ENCODE assay signal across 30 cellular contexts in the genomic region with DNA sequence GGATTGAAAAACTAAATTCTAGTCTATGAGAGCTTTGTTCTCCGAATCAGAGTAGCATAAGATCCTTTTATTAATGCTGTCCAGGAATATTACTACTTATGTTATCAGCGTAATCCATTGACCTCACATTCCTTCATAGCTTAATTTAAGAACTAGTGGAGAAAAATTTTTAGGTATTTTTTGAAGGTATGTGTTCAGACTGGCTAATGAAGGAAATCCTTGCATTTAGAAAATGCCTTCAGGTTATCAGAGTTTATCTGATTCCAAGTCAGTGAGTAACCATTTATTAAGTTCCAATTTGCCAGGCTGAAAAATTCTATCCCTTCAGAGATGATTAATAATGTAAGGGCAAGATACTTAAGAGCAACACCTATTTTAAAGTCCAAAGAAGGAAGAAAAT.
"Had no signal": no experiment of that assay in that cellular context is flagged by ENCODE, and none has a peak within 500 bp of the region (broad histone marks: within the 10 kb centered on the region; RNA-seq: fewer than 3 reads in every experiment).

No MANE protein-coding gene starts in this region.

- H3K9ac ChIP-seq: neural progenitor cell, parathyroid adenoma had no signal

- H3K79me2 ChIP-seq: parathyroid adenoma had no signal

- DNase-seq: hippocampal formation; kidney; left colon; left lung; mesendoderm; naive B cell; natural killer cell; nephron progenitor cell; occipital lobe; psoas muscle; right lobe of liver; stimulated activated CD4-positive, alpha-beta T cell treated with anti-CD3 and anti-CD28 coated beads, Interleukin-1b, Interleukin-23, amount 100 ng/mL, for 48 hours; stimulated activated CD4-positive, alpha-beta T cell treated with anti-CD3 and anti-CD28 coated beads, Interleukin-2, amount 100 ng/mL, for 48 hours; stimulated activated CD4-positive, alpha-beta T cell treated with anti-CD3 and anti-CD28 coated beads, Interleukin-4, amount 100 ng/mL, for 4 hours; stimulated activated CD8-positive, alpha-beta memory T cell treated with anti-CD3 and anti-CD28 coated beads, Interleukin-4, amount 100 ng/mL, for 48 hours; stimulated activated naive B cell treated with anti-CD40 and anti-IgM and Interleukin-4, amounts not matched to agents 10 μg/mL and 1 μg/mL and 100 μg/mL, for 72 hours; stimulated activated naive CD8-positive, alpha-beta T cell treated with anti-CD3 and anti-CD28 coated beads, Interleukin-15, Interleukin-2, amounts not matched to agents 100 U/mL and 50 U/mL, for 24 hours; stomach; testis; thyroid gland; transverse colon; upper lobe of right lung had no signal

- FAIRE-seq: kidney, urothelium cell line had no signal

- H3K4me3 Mint-ChIP-seq: mesothelial cell of epicardium; naive B cell; natural killer cell; nephron progenitor cell; neural progenitor cell; stimulated activated naive B cell treated with anti-CD40 and anti-IgM and Interleukin-4, amounts not matched to agents 10 μg/mL and 1 μg/mL and 100 μg/mL, for 72 hours had no signal

- H3K36me3 ChIP-seq: left lung, neural progenitor cell, neutrophil, right atrium auricular region, right lobe of liver, stomach, thyroid gland, transverse colon, upper lobe of right lung had no signal

- ATAC-seq: left colon; left lung; natural killer cell; psoas muscle; stimulated activated naive B cell treated with anti-CD40 and anti-IgM and Interleukin-4, amounts not matched to agents 10 μg/mL and 1 μg/mL and 100 μg/mL, for 72 hours; stimulated activated naive CD8-positive, alpha-beta T cell treated with anti-CD3 and anti-CD28 coated beads, Interleukin-15, Interleukin-2, amounts not matched to agents 100 U/mL and 50 U/mL, for 24 hours; upper lobe of right lung had no signal

- H3K4me1 ChIP-seq: left lung, neural progenitor cell, parathyroid adenoma, psoas muscle, right atrium auricular region, stomach, testis, transverse colon, upper lobe of right lung had no signal

- H3K4me2 ChIP-seq: neural progenitor cell, smooth muscle cell had no signal

- H3K36me3 Mint-ChIP-seq: mesothelial cell of epicardium; naive B cell; natural killer cell; neural progenitor cell; stimulated activated naive B cell treated with anti-CD40 and anti-IgM and Interleukin-4, amounts not matched to agents 10 μg/mL and 1 μg/mL and 100 μg/mL, for 72 hours had no signal

- H2AFZ ChIP-seq: neural progenitor cell, parathyroid adenoma had no signal

- H3K27me3 ChIP-seq: left lung, neural progenitor cell, neutrophil, right atrium auricular region, right lobe of liver, stomach, testis, thyroid gland, transverse colon, upper lobe of right lung had no signal

- H3K27ac ChIP-seq: left lung, neural progenitor cell, neutrophil, parathyroid adenoma, psoas muscle, right atrium auricular region, right lobe of liver, stomach, testis, thyroid gland, transverse colon, upper lobe of right lung had no signal

- H3K27ac Mint-ChIP-seq: natural killer cell; nephron progenitor cell; neural progenitor cell; stimulated activated naive B cell treated with anti-CD40 and anti-IgM and Interleukin-4, amounts not matched to agents 10 μg/mL and 1 μg/mL and 100 μg/mL, for 72 hours had no signal

- H3K9me3 Mint-ChIP-seq: natural killer cell; neural progenitor cell; stimulated activated naive B cell treated with anti-CD40 and anti-IgM and Interleukin-4, amounts not matched to agents 10 μg/mL and 1 μg/mL and 100 μg/mL, for 72 hours had no signal

- H3K9me3 ChIP-seq: left lung, neutrophil, psoas muscle, right atrium auricular region, right lobe of liver, stomach, testis, thyroid gland, transverse colon, upper lobe of right lung had no signal

- H3K4me3 ChIP-seq: left lung, lung, neural progenitor cell, psoas muscle, right atrium auricular region, right lobe of liver, smooth muscle cell, stomach, testis, thyroid gland, transverse colon, upper lobe of right lung had no signal

- H3K4me1 Mint-ChIP-seq: naive B cell; natural killer cell; nephron progenitor cell; neural progenitor cell; stimulated activated naive B cell treated with anti-CD40 and anti-IgM and Interleukin-4, amounts not matched to agents 10 μg/mL and 1 μg/mL and 100 μg/mL, for 72 hours had no signal
